ENCODE assay signal across 9 cellular contexts in the genomic region with DNA sequence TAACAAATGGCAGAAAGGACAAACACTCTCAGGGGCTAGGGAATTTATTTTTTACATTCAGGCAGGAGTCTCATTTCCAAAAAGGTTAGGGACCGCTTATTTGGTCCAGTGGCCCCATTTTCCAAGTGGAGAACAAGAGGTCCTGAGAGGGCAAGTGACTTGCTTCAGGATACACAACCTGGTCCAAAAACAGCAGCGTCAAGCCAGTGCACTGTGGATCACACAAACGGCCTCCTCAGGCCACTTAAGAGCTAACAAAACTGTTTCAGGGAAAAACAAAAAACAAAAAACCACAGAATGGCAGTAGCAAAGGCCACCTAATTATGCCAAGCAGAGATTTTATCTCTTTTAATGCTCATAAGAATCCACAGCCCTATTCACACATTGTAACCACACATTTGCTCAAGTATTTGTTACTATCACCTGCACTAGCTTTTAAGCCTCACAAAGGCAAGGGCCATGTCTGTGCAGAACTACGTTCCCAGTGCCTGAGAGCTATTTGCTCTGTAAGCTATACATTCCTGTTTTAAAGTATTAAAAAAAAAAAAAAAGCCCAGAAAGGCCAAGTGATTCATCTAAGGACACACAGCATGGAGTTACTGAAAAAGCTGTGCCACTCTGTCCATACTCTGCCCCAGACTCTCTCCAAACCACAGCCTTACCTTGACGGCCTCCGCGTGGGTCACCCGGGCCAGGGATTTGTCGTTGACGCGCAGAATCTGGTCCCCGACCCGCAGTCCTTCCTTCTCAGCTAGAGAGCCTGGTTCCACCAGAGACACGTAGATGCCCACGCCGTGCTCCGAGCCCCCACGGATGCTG. TPM values are rescaled to one million over a fixed set of nuclear protein-coding genes. Genes with fewer than 3 reads are reported as not detected.
DNase-seq lines count a peak whose midpoint lies in the region; ATAC-seq lines count a peak whose summit lies in the region.
"Had no signal": no experiment of that assay in that cellular context is flagged by ENCODE, and none has a peak within 500 bp of the region (broad histone marks: within the 10 kb centered on the region; RNA-seq: fewer than 3 reads in every experiment).

No MANE protein-coding gene starts in this region.

- H3K9me3 Mint-ChIP-seq in T-cell, result no peaks in the 10 kb centered on the region

- H3K27me3 Mint-ChIP-seq in T-cell, result peaks cover 7 to 17% of the 10 kb centered on the region in 2 donors

- H3K36me3 ChIP-seq in skeletal muscle satellite cell (ENCODE audit: insufficient read depth, low read length), result no peaks in the 10 kb centered on the region

- peak overlapping the region in 1 of 2 donors; percentile 78 for H3K27ac Mint-ChIP-seq in T-cell

- H3K4me3 Mint-ChIP-seq in T-cell, result peak overlapping the region; percentile 68 to 79 (median 72)

- DNase-seq in DMS53 (lab: John Stamatoyannopoulos, UW) (peak; percentile 23), DMS53 treated with DMSO at 0.1 percent for 48 hours (lab: John Stamatoyannopoulos, UW; ENCODE audit: unreplicated experiment) (no peak), T-cell (no peak), globus pallidus (ENCODE audit: low spot score) (peak; percentile 56), LoVo (ENCODE audit: low spot score) (no peak)
- DNase-seq in stimulated activated CD4-positive, alpha-beta T cell treated with anti-CD3 and anti-CD28 coated beads, Interleukin-2, amount 100 ng/mL, for 48 hours, result no peak
- DNase-seq: T-helper 9 cell had no signal

- peaks cover 18 to 41% (median 40%) of the 10 kb centered on the region in 3 donors for H3K4me1 Mint-ChIP-seq in T-cell

- H3K9me3 ChIP-seq in skeletal muscle satellite cell (replicated peaks; ENCODE audit: low read length), result no peaks in the 10 kb centered on the region

- H3K27me3 ChIP-seq in skeletal muscle satellite cell (ENCODE audit: control insufficient read depth, insufficient read depth, low read length), result peaks cover 65% of the 10 kb centered on the region

- CTCF ChIA-PET in T-cell (lab: Charles Lee), result interaction anchor here (0.6 to 2.2 kb wide), 12 partner anchors 11 to 1095 kb away, joined by 3 to 7 read pairs (median 3); no protein-coding TSS in a partner anchor

- H3K4me2 ChIP-seq in skeletal muscle satellite cell (ENCODE audit: low read length), result peak overlapping the region; percentile 94

- POLR2A ChIA-PET in T-cell (lab: Charles Lee), result interaction anchor here (0.5 to 0.9 kb wide), 5 partner anchors 56 to 1284 kb away, joined by 3 to 12 read pairs (median 3); no protein-coding TSS in a partner anchor

- peak overlapping the region; percentile 80 for H3K4me3 ChIP-seq in skeletal muscle satellite cell (ENCODE audit: low read length)

- peaks cover 17% of the 10 kb centered on the region for H3K4me1 ChIP-seq in skeletal muscle satellite cell (ENCODE audit: control insufficient read depth, insufficient read depth, low read length)

- H3K9ac ChIP-seq in skeletal muscle satellite cell (ENCODE audit: low read depth, low read length), result no peak overlapping the region

- no peaks in the 10 kb centered on the region for H3K36me3 Mint-ChIP-seq in T-cell

- no peak for ATAC-seq in T-cell (replicated peaks in 1 of 4)
- ATAC-seq in HG02852 (IDR thresholded peaks at IDR 0.05; ENCODE audit: unreplicated experiment), result no peak

RNA-seq across cellular contexts. Expression of gene WHRN, which starts 1.5 kb away (rescaled TPM):
- 10 to 100 TPM; 11.4 to 46.0 (median 13.0) TPM for total RNA-seq in T-cell
- total RNA-seq in skeletal muscle satellite cell (2012; rRNA removed), result 0.51 and 1.3 TPM in 2 replicates

Comparison
In these comparisons a context has a peak if more than half of its experiments do, and no peak if none do; other contexts are left out.
1. DNase-seq: peak in DMS53 (single experiment) and globus pallidus (single experiment); none in DMS53 treated with DMSO at 0.1 percent for 48 hours (single experiment), T-cell (0 of 34), stimulated activated CD4-positive, alpha-beta T cell treated with anti-CD3 and anti-CD28 coated beads, Interleukin-2, amount 100 ng/mL, for 48 hours (0 of 2) and LoVo (single experiment).